ENCODE assay signal across 8 cellular contexts in genomic region chr4:151362404-151363164, GRCh38. TPM values are rescaled to one million over a fixed set of nuclear protein-coding genes. Genes with fewer than 3 reads are reported as not detected.
A peak's percentile ranks its signal among the peaks of the same experiment; 100 is the strongest.
DNase-seq lines count a peak whose midpoint lies in the region; ATAC-seq, FAIRE-seq and TF ChIP-seq lines count a peak whose summit lies in the region.

No MANE protein-coding gene starts in this region.

- H3K4me2 ChIP-seq in keratinocyte (ENCODE audit: control insufficient read depth, extremely low read depth, insufficient read depth, low read depth, low read length): peak overlapping the region; percentile 7

- no peak overlapping the region for H3K4me3 Mint-ChIP-seq in activated B cell treated with CpG ODN at 0.5 μM for 24 hours

- H3K9me1 ChIP-seq in keratinocyte (ENCODE audit: control insufficient read depth, extremely low read depth, insufficient read depth, low read length): no peaks in the 10 kb centered on the region

- no peaks in the 10 kb centered on the region for H4K20me1 ChIP-seq in keratinocyte (ENCODE audit: control insufficient read depth, extremely low read depth, insufficient read depth, low read length)

- H3K4me1 Mint-ChIP-seq in activated B cell treated with CpG ODN at 0.5 μM for 24 hours: no peaks in the 10 kb centered on the region

- peak; percentile 75 for FAIRE-seq in keratinocyte (lab: Jason Lieb, UNC)

- no peak overlapping the region for H3K9ac ChIP-seq in keratinocyte (ENCODE audit: control insufficient read depth, extremely low read depth, insufficient read depth, low read length)

- H3K36me3 Mint-ChIP-seq in activated B cell treated with CpG ODN at 0.5 μM for 24 hours (ENCODE audit: low read depth): no peaks in the 10 kb centered on the region

- no peaks in the 10 kb centered on the region for H3K9me3 Mint-ChIP-seq in activated B cell treated with CpG ODN at 0.5 μM for 24 hours

- no peaks in the 10 kb centered on the region for H3K27me3 ChIP-seq in keratinocyte (ENCODE audit: control insufficient read depth, extremely low read depth, insufficient read depth, low read length)

- no peaks in the 10 kb centered on the region for H3K9me3 ChIP-seq in keratinocyte (ENCODE audit: control insufficient read depth, low read depth, low read length)

- TF ChIP-seq CTCF in activated B cell treated with CpG ODN at 0.5 μM for 24 hours (IDR thresholded peaks at IDR 0.05): peak; percentile 35
- TF ChIP-seq CTCF in keratinocyte (optimal IDR thresholded peaks at IDR 0.05 in 1 of 3, IDR thresholded peaks at IDR 0.05 in 1 of 3, conservative IDR thresholded peaks at IDR 0.05 in 1 of 3; ENCODE audit: extremely low read depth in 1 of 3, insufficient read depth in 2 of 3, low read length in 3 of 3): peak; percentile 96 to 99 (median 99)

- POLR2A ChIA-PET in activated B cell treated with CpG ODN at 0.5 μM for 24 hours (lab: Charles Lee): no interaction called here

- no peak overlapping the region for H3K27ac Mint-ChIP-seq in activated B cell treated with CpG ODN at 0.5 μM for 24 hours

- H3K4me3 ChIP-seq in keratinocyte (ENCODE audit: control insufficient read depth in 2 of 3, extremely low read depth in 1 of 3, insufficient read depth in 2 of 3, low read depth in 1 of 3, low read length in 3 of 3): no peak overlapping the region

- H3K4me1 ChIP-seq in keratinocyte (ENCODE audit: control insufficient read depth, extremely low read depth, insufficient read depth, low read length): peaks cover 4% of the 10 kb centered on the region

- ATAC-seq in GM18907 (IDR thresholded peaks at IDR 0.05; ENCODE audit: unreplicated experiment): peak; percentile 93
- peak; percentile 95 for ATAC-seq in HG03108 (IDR thresholded peaks at IDR 0.05; ENCODE audit: unreplicated experiment)
- ATAC-seq in activated B cell treated with CpG ODN at 0.5 μM for 24 hours (ENCODE audit: low read depth): peak; percentile 95

- no peak overlapping the region for H2AFZ ChIP-seq in keratinocyte (ENCODE audit: control insufficient read depth, low read length)

- DNase-seq in AG20443 (ENCODE audit: low spot score) (peak; percentile 91), NCI-H2227 (lab: John Stamatoyannopoulos, UW; ENCODE audit: unreplicated experiment) (peak; percentile 86), activated B cell treated with CpG ODN at 0.5 μM for 24 hours (peak; percentile 22), caudate nucleus (lab: John Stamatoyannopoulos, UW) (peak in 58 of 61 donors; percentile 5 to 83 (median 46)), keratinocyte (ENCODE audit: low read depth, low spot score) (peak; percentile 32)
- DNase-seq in stimulated activated CD4-positive, alpha-beta T cell treated with anti-CD3 and anti-CD28 coated beads, Interleukin-1b, Interleukin-23, amount 100 ng/mL, for 4 hours (ENCODE audit: low read depth in 2 of 2): peak; percentile 61 to 66

- no peaks in the 10 kb centered on the region for H3K79me2 ChIP-seq in keratinocyte (ENCODE audit: control insufficient read depth, insufficient read depth, low read length)

- no peaks in the 10 kb centered on the region for H3K36me3 ChIP-seq in keratinocyte (ENCODE audit: control insufficient read depth in 2 of 2, extremely low read depth in 1 of 2, insufficient read depth in 2 of 2, low read length in 2 of 2)

- intact Hi-C loops in activated B cell treated with CpG ODN at 0.5 μM for 24 hours (cut with micrococcal nuclease): loop anchor here (5.0 to 10.0 kb wide), 2 partner anchors 242 to 245 kb away; no protein-coding TSS in a partner anchor

- dilution Hi-C loops in keratinocyte (cut with MboI; ENCODE audit: extremely low pct_ligation_motif_present, low sequenced_read_pairs): no loop called here

- H3K27ac ChIP-seq in caudate nucleus (ENCODE audit: low read depth, low read length): no peak overlapping the region
- H3K27ac ChIP-seq in keratinocyte (ENCODE audit: control insufficient read depth, insufficient read depth, low read length): no peak overlapping the region

- H3K27me3 Mint-ChIP-seq in activated B cell treated with CpG ODN at 0.5 μM for 24 hours: peaks cover 7% of the 10 kb centered on the region

- CTCF ChIA-PET in activated B cell treated with CpG ODN at 0.5 μM for 24 hours (lab: Charles Lee): interaction anchor here (1.2 kb wide), 1 partner anchor 245 kb away, joined by 3 read pairs; no protein-coding TSS in a partner anchor

RNA-seq across cellular contexts. Expression of gene SH3D19, which starts 37.2 kb away (rescaled TPM):
- total RNA-seq in activated B cell treated with CpG ODN at 0.5 μM for 24 hours: not detected in 2 replicates
- 19.4 to 24.8 TPM (median 22.8 TPM) in 3 replicates for polyA plus RNA-seq in keratinocyte
- 18.0 TPM for polyA plus RNA-seq in keratinocyte (2011; ENCODE audit: low read depth)
- 26.7 and 38.7 TPM in 2 replicates for polyA plus RNA-seq in keratinocyte (2011; cell fraction: cytosol; rRNA removed)
- polyA plus RNA-seq in keratinocyte (2011; cell fraction: nucleus; rRNA removed): 35.9 and 36.9 TPM in 2 replicates
- 18.1 and 26.7 TPM in 2 replicates for polyA plus RNA-seq in keratinocyte (2012; ENCODE audit: low replicate concordance)
- 23.4 to 47.2 TPM (median 29.8 TPM) in 3 replicates for polyA minus RNA-seq in keratinocyte
- polyA minus RNA-seq in keratinocyte (2011; cell fraction: cytosol; rRNA and poly(A)+ RNA removed): 16.5 TPM
- polyA minus RNA-seq in keratinocyte (2011; cell fraction: nucleus; rRNA and poly(A)+ RNA removed): 17.5 and 46.9 TPM in 2 replicates

RNA-seq across cellular contexts. Expression of gene FHIP1A, which starts 46.4 kb away (rescaled TPM):
- total RNA-seq in activated B cell treated with CpG ODN at 0.5 μM for 24 hours: 0.04 and 0.07 TPM in 2 replicates
- polyA plus RNA-seq in keratinocyte: 13.4 to 16.0 TPM (median 15.1 TPM) in 3 replicates
- 16.3 TPM for polyA plus RNA-seq in keratinocyte (2011; ENCODE audit: low read depth)
- polyA plus RNA-seq in keratinocyte (2011; cell fraction: cytosol; rRNA removed): 10.0 and 13.7 TPM in 2 replicates
- polyA plus RNA-seq in keratinocyte (2011; cell fraction: nucleus; rRNA removed): 36.3 and 37.3 TPM in 2 replicates
- polyA plus RNA-seq in keratinocyte (2012; ENCODE audit: low replicate concordance): 8.6 and 16.9 TPM in 2 replicates
- 33.7 to 58.6 TPM (median 53.1 TPM) in 3 replicates for polyA minus RNA-seq in keratinocyte
- 27.2 TPM for polyA minus RNA-seq in keratinocyte (2011; cell fraction: cytosol; rRNA and poly(A)+ RNA removed)
- polyA minus RNA-seq in keratinocyte (2011; cell fraction: nucleus; rRNA and poly(A)+ RNA removed): 90.6 and 123 TPM in 2 replicates

Comparison
In these comparisons a context has a peak if more than half of its experiments do, and no peak if none do; other contexts are left out.
1. DNase-seq: peak in every context shown above with its lines; median percentile 91 in AG20443; 86 in NCI-H2227; 64 in stimulated activated CD4-positive, alpha-beta T cell treated with anti-CD3 and anti-CD28 coated beads, Interleukin-1b, Interleukin-23, amount 100 ng/mL, for 4 hours; 46 in caudate nucleus; 32 in keratinocyte; 22 in activated B cell treated with CpG ODN at 0.5 μM for 24 hours.